In the genomic region with DNA sequence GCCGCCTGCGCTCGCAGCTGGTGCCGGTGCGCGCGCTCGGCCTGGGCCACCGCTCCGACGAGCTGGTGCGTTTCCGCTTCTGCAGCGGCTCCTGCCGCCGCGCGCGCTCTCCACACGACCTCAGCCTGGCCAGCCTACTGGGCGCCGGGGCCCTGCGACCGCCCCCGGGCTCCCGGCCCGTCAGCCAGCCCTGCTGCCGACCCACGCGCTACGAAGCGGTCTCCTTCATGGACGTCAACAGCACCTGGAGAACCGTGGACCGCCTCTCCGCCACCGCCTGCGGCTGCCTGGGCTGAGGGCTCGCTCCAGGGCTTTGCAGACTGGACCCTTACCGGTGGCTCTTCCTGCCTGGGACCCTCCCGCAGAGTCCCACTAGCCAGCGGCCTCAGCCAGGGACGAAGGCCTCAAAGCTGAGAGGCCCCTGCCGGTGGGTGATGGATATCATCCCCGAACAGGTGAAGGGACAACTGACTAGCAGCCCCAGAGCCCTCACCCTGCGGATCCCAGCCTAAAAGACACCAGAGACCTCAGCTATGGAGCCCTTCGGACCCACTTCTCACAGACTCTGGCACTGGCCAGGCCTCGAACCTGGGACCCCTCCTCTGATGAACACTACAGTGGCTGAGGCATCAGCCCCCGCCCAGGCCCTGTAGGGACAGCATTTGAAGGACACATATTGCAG, we compare ENCODE assay signal across 6 cellular contexts. TPM values are rescaled to one million over a fixed set of nuclear protein-coding genes. Genes with fewer than 3 reads are reported as not detected.
DNase-seq lines count a peak whose midpoint lies in the region; ATAC-seq, FAIRE-seq and TF ChIP-seq lines count a peak whose summit lies in the region.

No MANE protein-coding gene starts in this region.

- peak; percentile 31 to 40 for DNase-seq in activated T-cell treated with anti-CD3 and anti-CD28 coated beads, Interleukin-2, amount 50 U/mL, for 72 hours
- DNase-seq in activated T-cell treated with anti-CD3 and anti-CD28 coated beads, Interleukin-2, amount 50 U/mL, for 1 hour, result no peak
- DNase-seq in ovary, result peak in 1 of 5 donors; percentile 37
- no peak for DNase-seq in HTR-8/SVneo (ENCODE audit: insufficient read length, low spot score)

- H3K27me3 Mint-ChIP-seq in activated T-cell treated with anti-CD3 and anti-CD28 coated beads, Interleukin-2, amount 50 U/mL, for 72 hours (ENCODE audit: low read depth), result peaks cover 29% of the 10 kb centered on the region

- intact Hi-C loops in ovary (cut with DNase I), result loop anchor here in 3 of 4 donors (5.0 to 10.0 kb wide), 3 partner anchors 402 to 712 kb away; a partner anchor contains a TSS

- H3K27ac ChIP-seq in duodenal mucosa (ENCODE audit: low read depth, low read length) (no peak overlapping the region), ovary (no peak overlapping the region)

- H3K9me3 Mint-ChIP-seq in activated T-cell treated with anti-CD3 and anti-CD28 coated beads, Interleukin-2, amount 50 U/mL, for 72 hours, result no peaks in the 10 kb centered on the region

- no peaks in the 10 kb centered on the region for H3K36me3 Mint-ChIP-seq in activated T-cell treated with anti-CD3 and anti-CD28 coated beads, Interleukin-2, amount 50 U/mL, for 72 hours (ENCODE audit: insufficient read depth in 2 of 2)

- H3K36me3 ChIP-seq in duodenal mucosa (ENCODE audit: control insufficient read depth in 1 of 2, insufficient read depth in 2 of 2, low read length in 2 of 2) (no peaks in the 10 kb centered on the region), ovary (no peaks in the 10 kb centered on the region)

- peak; percentile 31 to 42 for ATAC-seq in activated T-cell treated with anti-CD3 and anti-CD28 coated beads, Interleukin-2, amount 50 U/mL, for 72 hours (replicated peaks in 1 of 2)
- no peak for ATAC-seq in HG03139 (IDR thresholded peaks at IDR 0.05; ENCODE audit: unreplicated experiment)

- TF ChIP-seq EP300 in ovary (IDR thresholded peaks at IDR 0.05), result no peak

- peaks cover 16% of the 10 kb centered on the region for H3K4me1 Mint-ChIP-seq in activated T-cell treated with anti-CD3 and anti-CD28 coated beads, Interleukin-2, amount 50 U/mL, for 72 hours (ENCODE audit: low read depth)

- 11 to 25% (median 14%) methylated on average over 22 to 49 of the region's 49 CpGs for WGBS in ovary, 3 donors

- no peak for TF ChIP-seq CTCF in ovary (IDR thresholded peaks at IDR 0.05)

- no peak for FAIRE-seq in HTR-8/SVneo (lab: Jason Lieb, UNC)

- peak overlapping the region; percentile 54 to 55 for H3K4me3 ChIP-seq in duodenal mucosa (ENCODE audit: low read depth in 1 of 2, low read length in 2 of 2)
- H3K4me3 ChIP-seq in ovary, result peak overlapping the region; percentile 39

- H3K4me1 ChIP-seq in duodenal mucosa (ENCODE audit: control insufficient read depth in 1 of 2, insufficient read depth in 2 of 2, low read length in 2 of 2) (peaks cover 15 to 21% of the 10 kb centered on the region in 2 donors), ovary (ENCODE audit: insufficient read depth) (peaks cover 4% of the 10 kb centered on the region)

- TF ChIP-seq POLR2A in ovary (IDR thresholded peaks at IDR 0.05), result no peak

- H3K27me3 ChIP-seq in duodenal mucosa (ENCODE audit: control insufficient read depth in 1 of 2, insufficient read depth in 2 of 2, low read length in 2 of 2) (peaks cover 0 to 6% of the 10 kb centered on the region in 2 donors), ovary (no peaks in the 10 kb centered on the region)

- H3K27ac Mint-ChIP-seq in activated T-cell treated with anti-CD3 and anti-CD28 coated beads, Interleukin-2, amount 50 U/mL, for 72 hours, result peak overlapping the region; percentile 69

- no peak overlapping the region for H3K9ac ChIP-seq in duodenal mucosa (ENCODE audit: low read depth in 1 of 2, low read length in 2 of 2)

- H3K4me3 Mint-ChIP-seq in activated T-cell treated with anti-CD3 and anti-CD28 coated beads, Interleukin-2, amount 50 U/mL, for 72 hours, result peak overlapping the region; percentile 75 to 79

- no peaks in the 10 kb centered on the region for H3K9me3 ChIP-seq in duodenal mucosa (ENCODE audit: control insufficient read depth in 1 of 2, low read length in 2 of 2)
- H3K9me3 ChIP-seq in ovary, result no peaks in the 10 kb centered on the region

RNA-seq across cellular contexts. Expression of a gene that starts 3.0 kb away (rescaled TPM):
- 1 to 10 TPM; 1.9 to 3.0 TPM for total RNA-seq in activated T-cell treated with anti-CD3 and anti-CD28 coated beads, Interleukin-2, amount 50 U/mL, for 72 hours
- total RNA-seq in ovary, result 1 to 10 TPM in 3 of 7 donors, under 1 TPM in 4; 0.72 to 1.3 (median 0.92) TPM
- under 1 TPM in 1 of 2 donors, not detected in 1; 0.75 TPM for polyA plus RNA-seq in ovary

RNA-seq across cellular contexts. Expression of a gene that starts 10.1 kb away (rescaled TPM):
- total RNA-seq in activated T-cell treated with anti-CD3 and anti-CD28 coated beads, Interleukin-2, amount 50 U/mL, for 72 hours, result 10 to 100 TPM; 21.0 to 27.3 TPM
- total RNA-seq in ovary, result 10 to 100 TPM in 6 of 7 donors, 1 to 10 TPM in 1; 8.6 to 30.3 (median 20.9) TPM
- 10 to 100 TPM in 1 of 2 donors, 1 to 10 TPM in 1; 10.0 to 15.3 TPM for polyA plus RNA-seq in ovary

RNA-seq across cellular contexts. Expression of a gene that starts 33.2 kb away (rescaled TPM):
- total RNA-seq in activated T-cell treated with anti-CD3 and anti-CD28 coated beads, Interleukin-2, amount 50 U/mL, for 72 hours, result 10 to 100 TPM; 21.4 to 31.0 TPM
- total RNA-seq in ovary, result 10 to 100 TPM in 6 of 7 donors, 1 to 10 TPM in 1; 7.2 to 27.0 (median 16.2) TPM
- 10 to 100 TPM in 1 of 2 donors, 1 to 10 TPM in 1; 8.5 to 12.7 TPM for polyA plus RNA-seq in ovary

RNA-seq across cellular contexts. Expression of a gene that starts 38.1 kb away (rescaled TPM):
- 10 to 100 TPM; 89.9 to 98.0 TPM for total RNA-seq in activated T-cell treated with anti-CD3 and anti-CD28 coated beads, Interleukin-2, amount 50 U/mL, for 72 hours
- 100 to 1,000 TPM in 1 of 7 donors, 10 to 100 TPM in 6; 46.1 to 108 (median 66.9) TPM for total RNA-seq in ovary
- 10 to 100 TPM; 74.4 to 76.1 TPM for polyA plus RNA-seq in ovary

RNA-seq across cellular contexts. Expression of a gene that starts 42.4 kb away (rescaled TPM):
- total RNA-seq in activated T-cell treated with anti-CD3 and anti-CD28 coated beads, Interleukin-2, amount 50 U/mL, for 72 hours, result 10 to 100 TPM; 19.5 to 20.4 TPM
- 10 to 100 TPM; 11.9 to 51.3 (median 33.9) TPM for total RNA-seq in ovary
- polyA plus RNA-seq in ovary, result 10 to 100 TPM; 14.4 to 22.1 TPM

Comparison
In these comparisons a context has a peak if more than half of its experiments do, and no peak if none do; other contexts are left out.
1. DNase-seq: peak in activated T-cell treated with anti-CD3 and anti-CD28 coated beads, Interleukin-2, amount 50 U/mL, for 72 hours (2 of 2); none in activated T-cell treated with anti-CD3 and anti-CD28 coated beads, Interleukin-2, amount 50 U/mL, for 1 hour (single experiment) and HTR-8/SVneo (single experiment).